ENCODE assay signal across 8 cellular contexts in the genomic region with DNA sequence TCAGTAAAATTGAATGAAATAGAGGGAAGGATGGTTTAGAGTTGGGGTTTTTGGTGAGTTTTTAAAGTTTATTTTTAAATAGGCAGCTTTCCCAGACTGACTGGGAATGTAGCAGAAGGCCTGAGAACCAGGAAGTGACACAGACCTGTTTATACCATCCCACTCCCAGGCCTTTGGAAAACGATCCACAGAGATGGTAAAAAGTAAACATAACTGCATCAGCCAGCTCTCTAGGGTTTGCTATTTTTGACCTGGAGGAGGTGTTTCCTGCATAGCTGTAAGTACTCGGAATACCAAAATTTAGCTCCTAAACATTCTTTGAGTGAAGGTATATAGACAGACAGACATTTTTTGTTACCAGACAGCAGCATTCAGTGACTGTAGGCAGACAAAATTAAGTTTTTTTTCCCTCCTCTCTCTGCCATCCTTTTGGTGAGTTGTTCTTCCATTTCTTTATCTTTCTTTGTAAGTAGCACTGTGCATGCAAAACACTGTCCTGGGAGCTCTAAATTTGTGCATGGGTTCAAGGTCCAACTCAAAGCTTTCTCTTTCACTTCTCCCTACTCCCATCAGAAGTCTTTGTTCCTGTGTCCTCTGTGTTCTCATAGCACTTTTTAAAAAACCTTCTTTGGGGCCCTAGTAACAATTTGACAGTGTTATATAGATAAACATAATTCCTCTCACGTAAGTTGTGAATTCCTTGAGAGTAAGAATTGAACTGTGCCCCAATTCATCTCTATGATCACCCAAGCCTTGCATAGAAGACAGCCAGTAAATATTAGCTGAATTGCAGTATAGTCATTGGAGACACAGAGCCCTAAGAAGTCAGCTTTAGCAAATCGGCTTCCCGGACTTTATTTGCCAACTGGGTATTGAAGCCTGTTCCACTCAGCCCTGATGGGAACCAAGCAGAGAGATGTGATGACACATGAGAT. TPM values are rescaled to one million over a fixed set of nuclear protein-coding genes. Genes with fewer than 3 reads are reported as not detected.
A peak's percentile ranks its signal among the peaks of the same experiment; 100 is the strongest.
DNase-seq lines count a peak whose midpoint lies in the region; ATAC-seq and TF ChIP-seq lines count a peak whose summit lies in the region.

No MANE protein-coding gene starts in this region.

- H3K36me3 ChIP-seq in Panc1 (ENCODE audit: control insufficient read depth, insufficient read depth, low read length), result no peaks in the 10 kb centered on the region

- H3K9me3 Mint-ChIP-seq in activated T-cell treated with anti-CD3 and anti-CD28 coated beads, Interleukin-2, amount 50 U/mL, for 4 hours, result no peaks in the 10 kb centered on the region

- CTCF ChIA-PET in Panc1 (lab: Charles Lee), result no interaction called here

- peaks cover 15% of the 10 kb centered on the region for H3K36me3 Mint-ChIP-seq in activated T-cell treated with anti-CD3 and anti-CD28 coated beads, Interleukin-2, amount 50 U/mL, for 4 hours (ENCODE audit: insufficient read depth)

- TF ChIP-seq CTCF in Panc1 (IDR thresholded peaks at IDR 0.05) (no peak), foreskin keratinocyte (conservative IDR thresholded peaks at IDR 0.05) (no peak)

- no peak overlapping the region for H3K4me3 ChIP-seq in Panc1 (ENCODE audit: low read depth in 2 of 2, low read length in 2 of 2)
- H3K4me3 ChIP-seq in skin epidermis, result no peak overlapping the region

- H3K27me3 ChIP-seq in Panc1 (ENCODE audit: control insufficient read depth, insufficient read depth, low read length), result no peaks in the 10 kb centered on the region
- H3K27me3 ChIP-seq in foreskin keratinocyte, result no peaks in the 10 kb centered on the region

- in situ Hi-C loops in Panc1 (cut with HindIII; ENCODE audit: low pct_unique_long_range_greater_than_20kb, low sequenced_read_pairs), result no loop called here

- DNase-seq in GM04504 (ENCODE audit: low read depth), result peak; percentile 35
- DNase-seq in Panc1 (ENCODE audit: low read depth, low spot score), result peak; percentile 39
- DNase-seq in foreskin keratinocyte, result no peak
- no peak for DNase-seq in activated CD8-positive, alpha-beta memory T cell treated with anti-CD3 and anti-CD28 coated beads, Interleukin-2, amount 50 U/mL, for 4 hours
- no peak for DNase-seq in activated T-cell treated with anti-CD3 and anti-CD28 coated beads, Interleukin-2, amount 50 U/mL, for 4 hours

- H3K4me3 Mint-ChIP-seq in activated T-cell treated with anti-CD3 and anti-CD28 coated beads, Interleukin-2, amount 50 U/mL, for 4 hours, result no peak overlapping the region

- intact Hi-C loops in Panc1 (cut with micrococcal nuclease; ENCODE audit: unreplicated experiment), result no loop called here

- no peaks in the 10 kb centered on the region for H3K9me3 ChIP-seq in Panc1 (ENCODE audit: control insufficient read depth, insufficient read depth, low read depth, low read length)

- no peaks in the 10 kb centered on the region for H3K27me3 Mint-ChIP-seq in activated T-cell treated with anti-CD3 and anti-CD28 coated beads, Interleukin-2, amount 50 U/mL, for 4 hours (ENCODE audit: low read depth)

- peak; percentile 69 for ATAC-seq in HG02610 (IDR thresholded peaks at IDR 0.05; ENCODE audit: unreplicated experiment)
- ATAC-seq in Panc1, result no peak
- no peak for ATAC-seq in foreskin keratinocyte
- no peak for ATAC-seq in GM21360 (IDR thresholded peaks at IDR 0.05; ENCODE audit: unreplicated experiment)
- no peak for ATAC-seq in activated T-cell treated with anti-CD3 and anti-CD28 coated beads, Interleukin-2, amount 50 U/mL, for 4 hours

- H3K27ac ChIP-seq in Panc1 (ENCODE audit: low read length) (no peak overlapping the region; the same call in 1 of the 2 replicates), foreskin keratinocyte (peak overlapping the region; percentile 47), skin epidermis (peak overlapping the region in 18 of 21 experiments; percentile 0 to 66 (median 46))

- peaks cover 91% of the 10 kb centered on the region for H3K4me1 Mint-ChIP-seq in activated T-cell treated with anti-CD3 and anti-CD28 coated beads, Interleukin-2, amount 50 U/mL, for 4 hours (ENCODE audit: low read depth)

- peaks cover 9% of the 10 kb centered on the region for H3K4me1 ChIP-seq in Panc1 (ENCODE audit: control insufficient read depth, insufficient read depth, low read length)
- peaks cover 52% of the 10 kb centered on the region for H3K4me1 ChIP-seq in foreskin keratinocyte

- POLR2A ChIA-PET in Panc1 (lab: Charles Lee), result interaction anchor here (0.6 kb wide), 1 partner anchor 116 kb away, joined by 4 read pairs; no protein-coding TSS in a partner anchor

- no TSS peak for BruUV-seq in Panc1 (replicated peaks; lab: Mats Ljungman, UMichigan)

RNA-seq across cellular contexts. Expression of gene SUSD6, which starts 37.4 kb away (rescaled TPM):
- 10.9 TPM for total RNA-seq in Panc1 (2021; ENCODE audit: unreplicated experiment)
- polyA plus RNA-seq in Panc1 (2012; ENCODE audit: insufficient read length), result 6.0 TPM
- total RNA-seq in foreskin keratinocyte, result 14.5 and 17.4 TPM in 2 replicates
- 5.4 and 5.9 TPM in 2 replicates for polyA plus RNA-seq in foreskin keratinocyte
- total RNA-seq in activated T-cell treated with anti-CD3 and anti-CD28 coated beads, Interleukin-2, amount 50 U/mL, for 4 hours, result 100 to 1,000 TPM in 2 of 3 donors, 10 to 100 TPM in 1; 97.4 to 108 (median 103) TPM

Comparison
In these comparisons a context has a peak if more than half of its experiments do, and no peak if none do; other contexts are left out.
1. DNase-seq: peak in GM04504 (single experiment) and Panc1 (single experiment); none in foreskin keratinocyte (0 of 2), activated CD8-positive, alpha-beta memory T cell treated with anti-CD3 and anti-CD28 coated beads, Interleukin-2, amount 50 U/mL, for 4 hours (single experiment) and activated T-cell treated with anti-CD3 and anti-CD28 coated beads, Interleukin-2, amount 50 U/mL, for 4 hours (single experiment).